8 cellular contexts compared by ENCODE assay signal in genomic region chr14:23566112-23566781, GRCh38. TPM values are rescaled to one million over a fixed set of nuclear protein-coding genes. Genes with fewer than 3 reads are reported as not detected.
DNase-seq lines count a peak whose midpoint lies in the region; ATAC-seq and TF ChIP-seq lines count a peak whose summit lies in the region.

No MANE protein-coding gene starts in this region.

- DNase-seq in BE2C (no peak), MCF 10A (ENCODE audit: unreplicated experiment) (no peak), HCEC 1CT (no peak), HK-2 (ENCODE audit: unreplicated experiment) (no peak), MG63 (no peak), GM13977 (ENCODE audit: low spot score) (no peak)
- DNase-seq in naive thymus-derived CD4-positive, alpha-beta T cell, result no peak

- CTCF ChIA-PET in MCF 10A (lab: Yijun Ruan, JAX), result interaction anchor here (0.6 to 7.6 kb wide), 8 partner anchors 7 to 88 kb away, joined by 3 to 57 read pairs (median 4); partner anchors contain the start of gene ZFHX2
- CTCF ChIA-PET in naive thymus-derived CD4-positive, alpha-beta T cell (lab: Charles Lee), result interaction anchor here (0.6 to 1.2 kb wide), 3 partner anchors 88 to 546 kb away, joined by 3 to 5 read pairs (median 3); no protein-coding TSS in a partner anchor

- H3K4me3 Mint-ChIP-seq in IgD-negative memory B cell (peak overlapping the region; percentile 98 to 100 (median 98)), MCF 10A (ENCODE audit: unreplicated experiment) (peak overlapping the region; percentile 99)
- peak overlapping the region; percentile 98 to 100 (median 99) for H3K4me3 Mint-ChIP-seq in naive thymus-derived CD4-positive, alpha-beta T cell

- H3K9me3 ChIP-seq in BE2C (no peaks in the 10 kb centered on the region), MG63 (no peaks in the 10 kb centered on the region)
- H3K9me3 ChIP-seq in naive thymus-derived CD4-positive, alpha-beta T cell (ENCODE audit: control insufficient read depth in 2 of 3, low read length in 3 of 3), result no peaks in the 10 kb centered on the region

- peak overlapping the region; percentile 2 to 100 (median 68) for H3K27ac Mint-ChIP-seq in IgD-negative memory B cell
- H3K27ac Mint-ChIP-seq in MCF 10A (ENCODE audit: low read depth, unreplicated experiment), result no peak overlapping the region
- peak overlapping the region; percentile 87 to 99 (median 97) for H3K27ac Mint-ChIP-seq in naive thymus-derived CD4-positive, alpha-beta T cell

- BruUV-seq in MCF 10A (replicated peaks; lab: Mats Ljungman, UMichigan), result no TSS peak

- no peaks in the 10 kb centered on the region for H3K27me3 ChIP-seq in BE2C
- H3K27me3 ChIP-seq in naive thymus-derived CD4-positive, alpha-beta T cell (ENCODE audit: control insufficient read depth in 2 of 2, insufficient read depth in 2 of 2, low read length in 2 of 2), result no peaks in the 10 kb centered on the region
- no peaks in the 10 kb centered on the region for H3K27me3 ChIP-seq in MG63

- peak overlapping the region; percentile 81 for H3K27ac ChIP-seq in naive thymus-derived CD4-positive, alpha-beta T cell (ENCODE audit: low read depth, low read length)

- H3K4me3 ChIP-seq in BE2C (ENCODE audit: low read depth, low read length), result peak overlapping the region; percentile 78; the same call in 1 of the 2 replicates
- peak overlapping the region; percentile 98 for H3K4me3 ChIP-seq in naive thymus-derived CD4-positive, alpha-beta T cell (ENCODE audit: low read length)
- H3K4me3 ChIP-seq in MG63, result no peak overlapping the region

- H3K27me3 Mint-ChIP-seq in IgD-negative memory B cell (no peaks in the 10 kb centered on the region), MCF 10A (ENCODE audit: insufficient read depth, unreplicated experiment) (no peaks in the 10 kb centered on the region)
- H3K27me3 Mint-ChIP-seq in naive thymus-derived CD4-positive, alpha-beta T cell, result peaks cover 0 to 3% (median 0%) of the 10 kb centered on the region in 5 donors

- no peaks in the 10 kb centered on the region for H3K36me3 ChIP-seq in BE2C
- H3K36me3 ChIP-seq in naive thymus-derived CD4-positive, alpha-beta T cell (ENCODE audit: control insufficient read depth in 2 of 3, insufficient read depth in 3 of 3, low read length in 3 of 3), result peaks cover 0 to 51% (median 9%) of the 10 kb centered on the region in 3 experiments
- no peaks in the 10 kb centered on the region for H3K36me3 ChIP-seq in MG63

- ATAC-seq in naive thymus-derived CD4-positive, alpha-beta T cell, result no peak

- POLR2A ChIA-PET in MCF 10A (lab: Yijun Ruan, JAX), result interaction anchor here (0.6 to 1.8 kb wide), 8 partner anchors 9 to 344 kb away, joined by 3 to 16 read pairs (median 4); partner anchors contain the start of genes NGDN, PABPN1 and THTPA
- POLR2A ChIA-PET in naive thymus-derived CD4-positive, alpha-beta T cell (lab: Charles Lee), result interaction anchor here (1.0 to 2.4 kb wide), 2 partner anchors 10 to 56 kb away, joined by 5 to 15 read pairs; partner anchors contain the start of gene THTPA

- TF ChIP-seq CTCF in BE2C (IDR thresholded peaks at IDR 0.05; ENCODE audit: low read depth, low read length), result no peak
- no peak for TF ChIP-seq CTCF in MCF 10A (IDR thresholded peaks at IDR 0.05; ENCODE audit: unreplicated experiment)
- TF ChIP-seq CTCF in GM13977 (IDR thresholded peaks at IDR 0.05; ENCODE audit: extremely low read depth, insufficient read depth, missing control alignments), result no peak

- intact Hi-C loops in MCF 10A (cut with micrococcal nuclease), result loop anchor here (5.0 kb wide), 1 partner anchor 526 kb away; the partner anchor contains the start of gene PCK2
- intact Hi-C loops in naive thymus-derived CD4-positive, alpha-beta T cell (cut with micrococcal nuclease), result loop anchor here in 1 of 2 donors (2.0 to 5.0 kb wide), 2 partner anchors 97 to 706 kb away; partner anchors contain the start of genes NGDN and RABGGTA

- H3K36me3 Mint-ChIP-seq in IgD-negative memory B cell, result peaks cover 3% of the 10 kb centered on the region
- H3K36me3 Mint-ChIP-seq in MCF 10A (ENCODE audit: insufficient read depth, unreplicated experiment), result peaks cover 38% of the 10 kb centered on the region
- H3K36me3 Mint-ChIP-seq in naive thymus-derived CD4-positive, alpha-beta T cell, result peaks cover 6 to 25% (median 8%) of the 10 kb centered on the region in 5 donors

- H3K9me3 Mint-ChIP-seq in IgD-negative memory B cell, result no peaks in the 10 kb centered on the region
- no peaks in the 10 kb centered on the region for H3K9me3 Mint-ChIP-seq in MCF 10A (ENCODE audit: unreplicated experiment)
- peaks cover 0 to 5% (median 0%) of the 10 kb centered on the region in 11 donors for H3K9me3 Mint-ChIP-seq in naive thymus-derived CD4-positive, alpha-beta T cell

- in situ Hi-C loops in GM13977 (cut with MboI; ENCODE audit: low pct_unique_long_range_greater_than_20kb, low sequenced_read_pairs, unreplicated experiment), result loop anchor here (5.0 kb wide), 1 partner anchor 89 kb away; no protein-coding TSS in a partner anchor

- H3K4me1 Mint-ChIP-seq in IgD-negative memory B cell (peaks cover 14 to 37% (median 22%) of the 10 kb centered on the region in 3 donors), MCF 10A (ENCODE audit: insufficient read depth, unreplicated experiment) (peaks cover 23% of the 10 kb centered on the region)
- peaks cover 19 to 46% (median 43%) of the 10 kb centered on the region in 7 donors for H3K4me1 Mint-ChIP-seq in naive thymus-derived CD4-positive, alpha-beta T cell

- peaks cover 15% of the 10 kb centered on the region for H3K4me1 ChIP-seq in BE2C
- peaks cover 14 to 16% of the 10 kb centered on the region in 2 donors for H3K4me1 ChIP-seq in naive thymus-derived CD4-positive, alpha-beta T cell (ENCODE audit: control insufficient read depth in 2 of 2, insufficient read depth in 2 of 2, low read length in 2 of 2)

RNA-seq across cellular contexts. Expression of gene AP1G2, which starts 1.3 kb away (rescaled TPM):
- 46.6 TPM for polyA plus RNA-seq in BE2C (2012; ENCODE audit: insufficient read depth, insufficient read length, low read depth)
- polyA plus RNA-seq in IgD-negative memory B cell, result 119 TPM
- 89.2 and 95.7 TPM in 2 replicates for total RNA-seq in MCF 10A (2022)
- 100 to 1,000 TPM; 266 to 548 (median 293) TPM for total RNA-seq in naive thymus-derived CD4-positive, alpha-beta T cell
- 100 to 1,000 TPM in 1 of 2 donors, 10 to 100 TPM in 1; 66.4 to 113 TPM for polyA plus RNA-seq in naive thymus-derived CD4-positive, alpha-beta T cell
- 0.79 and 9.7 TPM in 2 replicates for total RNA-seq in MG63 (2014; rRNA removed; shearing (Covaris generic); ENCODE audit: low replicate concordance)

RNA-seq across cellular contexts. Expression of gene THTPA, which starts 10.2 kb away (rescaled TPM):
- 11.2 TPM for polyA plus RNA-seq in BE2C (2012; ENCODE audit: insufficient read depth, insufficient read length, low read depth)
- 18.1 TPM for polyA plus RNA-seq in IgD-negative memory B cell
- total RNA-seq in MCF 10A (2022), result 16.8 and 22.4 TPM in 2 replicates
- total RNA-seq in naive thymus-derived CD4-positive, alpha-beta T cell, result 10 to 100 TPM; 16.4 to 26.7 (median 19.2) TPM
- 10 to 100 TPM; 17.9 to 18.1 TPM for polyA plus RNA-seq in naive thymus-derived CD4-positive, alpha-beta T cell
- total RNA-seq in MG63 (2014; rRNA removed; shearing (Covaris generic); ENCODE audit: low replicate concordance), result 0.84 and 3.3 TPM in 2 replicates

RNA-seq across cellular contexts. Expression of gene JPH4, which starts 12.3 kb away (rescaled TPM):
- 186 TPM for polyA plus RNA-seq in BE2C (2012; ENCODE audit: insufficient read depth, insufficient read length, low read depth)
- 0.15 TPM for polyA plus RNA-seq in IgD-negative memory B cell
- total RNA-seq in MCF 10A (2022), result not detected in 2 replicates
- total RNA-seq in naive thymus-derived CD4-positive, alpha-beta T cell, result 1 to 10 TPM in 1 of 5 experiments, under 1 TPM in 1, not detected in 3; 0.16 to 1.2 TPM
- polyA plus RNA-seq in naive thymus-derived CD4-positive, alpha-beta T cell, result under 1 TPM in 1 of 2 donors, not detected in 1; 0.13 TPM
- not detected in 2 replicates for total RNA-seq in MG63 (2014; rRNA removed; shearing (Covaris generic); ENCODE audit: low replicate concordance)

RNA-seq across cellular contexts. Expression of gene ZFHX2, which starts 14.7 kb away (rescaled TPM):
- polyA plus RNA-seq in BE2C (2012; ENCODE audit: insufficient read depth, insufficient read length, low read depth), result 5.2 TPM
- 0.26 TPM for polyA plus RNA-seq in IgD-negative memory B cell
- 1.8 and 2.1 TPM in 2 replicates for total RNA-seq in MCF 10A (2022)
- 1 to 10 TPM in 1 of 5 experiments, under 1 TPM in 4; 0.45 to 2.6 (median 0.49) TPM for total RNA-seq in naive thymus-derived CD4-positive, alpha-beta T cell
- polyA plus RNA-seq in naive thymus-derived CD4-positive, alpha-beta T cell, result not detected
- total RNA-seq in MG63 (2014; rRNA removed; shearing (Covaris generic); ENCODE audit: low replicate concordance), result not detected in 2 replicates
